1 cellular context compared by ENCODE assay signal in the genomic region with DNA sequence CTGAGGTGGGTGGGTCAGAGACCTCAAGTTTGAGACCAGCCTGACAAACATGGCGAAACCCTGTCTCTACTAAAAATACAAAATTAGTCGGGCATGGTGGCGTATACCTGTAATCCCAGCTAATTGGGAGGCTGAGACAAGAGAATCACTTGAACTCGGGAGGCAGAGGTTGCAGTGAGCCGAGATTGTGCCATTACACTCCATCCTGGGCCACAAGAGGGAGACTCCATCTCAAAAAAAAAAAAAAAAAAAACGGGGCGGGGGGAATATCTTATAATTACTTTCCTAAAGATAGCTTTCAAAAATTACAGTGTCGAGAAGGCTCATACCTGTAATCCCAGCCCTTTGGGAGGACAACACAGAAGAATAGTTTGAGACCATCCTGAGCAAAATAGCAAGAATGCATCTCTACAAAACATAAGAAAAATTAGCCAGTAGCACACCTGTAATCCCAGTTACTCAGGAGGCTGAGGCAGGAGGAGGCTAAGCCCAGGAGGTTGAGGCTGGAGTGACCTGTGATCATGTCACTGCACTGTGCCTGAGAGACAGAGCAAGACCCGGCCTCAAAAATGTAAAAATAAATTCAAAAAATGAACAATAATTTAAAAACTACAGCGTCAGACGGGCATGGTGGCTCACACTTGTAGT.
TF ChIP-seq lines count a peak whose summit lies in the region.

No MANE protein-coding gene starts in this region.

TF ChIP-seq in HepG2, 621 proteins besides CTCF, POLR2A, EP300 and RAD21:
- TF ChIP-seq, protein P1, sequence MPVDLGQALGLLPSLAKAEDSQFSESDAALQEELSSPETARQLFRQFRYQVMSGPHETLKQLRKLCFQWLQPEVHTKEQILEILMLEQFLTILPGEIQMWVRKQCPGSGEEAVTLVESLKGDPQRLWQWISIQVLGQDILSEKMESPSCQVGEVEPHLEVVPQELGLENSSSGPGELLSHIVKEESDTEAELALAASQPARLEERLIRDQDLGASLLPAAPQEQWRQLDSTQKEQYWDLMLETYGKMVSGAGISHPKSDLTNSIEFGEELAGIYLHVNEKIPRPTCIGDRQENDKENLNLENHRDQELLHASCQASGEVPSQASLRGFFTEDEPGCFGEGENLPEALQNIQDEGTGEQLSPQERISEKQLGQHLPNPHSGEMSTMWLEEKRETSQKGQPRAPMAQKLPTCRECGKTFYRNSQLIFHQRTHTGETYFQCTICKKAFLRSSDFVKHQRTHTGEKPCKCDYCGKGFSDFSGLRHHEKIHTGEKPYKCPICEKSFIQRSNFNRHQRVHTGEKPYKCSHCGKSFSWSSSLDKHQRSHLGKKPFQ (CRISPR knock-in tag; IDR thresholded peaks at IDR 0.05; ENCODE audit: insufficient replicate concordance): no peak
- TF ChIP-seq STAG1 (CRISPR knock-in tag; IDR thresholded peaks at IDR 0.05): peak; percentile 46
- TF ChIP-seq CBX5 (CRISPR knock-in tag; IDR thresholded peaks at IDR 0.05; ENCODE audit: borderline replicate concordance): no peak
- peak; percentile 89 for TF ChIP-seq ZNF770 (CRISPR knock-in tag; IDR thresholded peaks at IDR 0.05)
- TF ChIP-seq, protein P2, sequence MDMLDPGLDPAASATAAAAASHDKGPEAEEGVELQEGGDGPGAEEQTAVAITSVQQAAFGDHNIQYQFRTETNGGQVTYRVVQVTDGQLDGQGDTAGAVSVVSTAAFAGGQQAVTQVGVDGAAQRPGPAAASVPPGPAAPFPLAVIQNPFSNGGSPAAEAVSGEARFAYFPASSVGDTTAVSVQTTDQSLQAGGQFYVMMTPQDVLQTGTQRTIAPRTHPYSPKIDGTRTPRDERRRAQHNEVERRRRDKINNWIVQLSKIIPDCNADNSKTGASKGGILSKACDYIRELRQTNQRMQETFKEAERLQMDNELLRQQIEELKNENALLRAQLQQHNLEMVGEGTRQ (IDR thresholded peaks at IDR 0.05; ENCODE audit: low read depth, low read length): no peak
- TF ChIP-seq, protein P2 (CRISPR knock-in tag; IDR thresholded peaks at IDR 0.05; ENCODE audit: borderline replicate concordance): 0 out of 2 replicates have a peak, but pooled peaks have one; percentile 24
- TF ChIP-seq THAP11 (CRISPR knock-in tag; IDR thresholded peaks at IDR 0.05): peak; percentile 16; the same call in 1 of the 2 replicates
- peak; percentile 89 for TF ChIP-seq ZNF460 (CRISPR knock-in tag; IDR thresholded peaks at IDR 0.05; ENCODE audit: borderline replicate concordance)
- no peak for TF ChIP-seq SCMH1 (CRISPR knock-in tag; IDR thresholded peaks at IDR 0.05; ENCODE audit: borderline replicate concordance)
- TF ChIP-seq ZNF713 (CRISPR knock-in tag; IDR thresholded peaks at IDR 0.05): no peak
- TF ChIP-seq ZGPAT (CRISPR knock-in tag; IDR thresholded peaks at IDR 0.05): peak; percentile 24; the same call in 1 of the 2 replicates
- no peak for TF ChIP-seq ZNF205 (CRISPR knock-in tag; IDR thresholded peaks at IDR 0.05)
- no peak for TF ChIP-seq ZNF772 (CRISPR knock-in tag; IDR thresholded peaks at IDR 0.05)
- TF ChIP-seq ZNF580 (CRISPR knock-in tag; IDR thresholded peaks at IDR 0.05; ENCODE audit: borderline replicate concordance, low read depth): peak; percentile 7; the same call in 1 of the 2 replicates
- peak; percentile 86 for TF ChIP-seq ZNF362 (CRISPR knock-in tag; IDR thresholded peaks at IDR 0.05; ENCODE audit: borderline replicate concordance)
- no peak for TF ChIP-seq YEATS4 (CRISPR knock-in tag; IDR thresholded peaks at IDR 0.05; ENCODE audit: borderline replicate concordance)
- no peak for TF ChIP-seq BCLAF1 (IDR thresholded peaks at IDR 0.05)
- TF ChIP-seq SMC3 (IDR thresholded peaks at IDR 0.05; ENCODE audit: low read length): peak; percentile 49
- no peak for TF ChIP-seq ZNF260 (CRISPR knock-in tag; IDR thresholded peaks at IDR 0.05; ENCODE audit: borderline replicate concordance, low read depth)
TF ChIP-seq in HepG2: peak in this region for 9.
